1 cellular context compared by ENCODE assay signal in the genomic region with DNA sequence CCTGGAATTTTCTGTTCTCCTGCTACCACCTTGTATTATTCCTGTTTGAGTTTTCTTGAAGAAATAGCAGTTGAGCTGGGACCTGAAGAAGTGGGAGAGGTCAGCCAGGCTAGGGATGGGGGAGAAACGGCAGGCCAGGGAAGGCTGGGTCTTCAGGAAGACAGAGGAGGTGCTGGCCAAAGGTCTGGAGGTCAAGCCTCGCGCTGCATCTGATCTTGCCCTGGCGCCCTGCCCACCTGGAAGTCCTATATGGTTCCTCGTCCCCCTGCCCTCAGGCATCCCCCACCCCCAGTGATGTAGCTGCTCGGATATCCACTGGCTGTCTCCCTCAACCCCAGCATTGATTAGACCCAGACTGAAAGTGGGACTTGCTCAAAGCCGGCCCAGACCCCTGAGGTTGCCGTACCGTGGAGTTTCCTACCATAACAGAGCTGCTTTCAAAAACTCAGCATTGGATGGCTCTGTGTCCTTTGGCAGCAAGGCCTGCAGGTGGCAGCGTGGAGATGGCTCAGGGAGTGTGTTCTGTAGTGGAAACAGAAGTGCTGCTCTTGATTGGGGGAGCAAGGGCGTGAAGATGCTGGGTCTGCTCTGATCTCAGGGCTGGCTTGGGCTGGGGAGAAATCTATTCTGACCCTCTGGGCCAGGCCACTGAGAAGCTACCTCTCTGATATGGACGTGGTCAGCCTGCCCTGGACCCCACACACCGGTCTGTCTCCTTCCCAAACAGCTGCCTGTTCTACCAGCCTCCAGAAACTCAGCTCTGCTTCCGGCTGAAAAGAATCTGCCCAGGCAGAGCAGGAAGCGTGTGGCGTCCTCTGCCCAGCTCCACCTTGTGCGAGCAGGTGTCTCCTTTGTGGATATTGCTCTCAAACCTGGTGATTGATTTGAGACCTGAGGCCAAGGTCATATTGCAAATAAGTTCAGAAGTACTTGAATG.
TF ChIP-seq lines count a peak whose summit lies in the region.

No MANE protein-coding gene starts in this region.

TF ChIP-seq in HepG2, 621 proteins besides CTCF, POLR2A, EP300 and RAD21 (continued from another document):
- TF ChIP-seq ZNF574 (CRISPR knock-in tag; IDR thresholded peaks at IDR 0.05) (0 out of 2 replicates have a peak, but pooled peaks have one; percentile 21), ZKSCAN5 (CRISPR knock-in tag; IDR thresholded peaks at IDR 0.05) (no peak), SPEN (CRISPR knock-in tag; IDR thresholded peaks at IDR 0.05; ENCODE audit: low read depth) (no peak), TRIM24 (CRISPR knock-in tag; IDR thresholded peaks at IDR 0.05) (no peak), KLF11 (CRISPR knock-in tag; IDR thresholded peaks at IDR 0.05) (no peak), FOXA1 (IDR thresholded peaks at IDR 0.05) (no peak), FOXA1 (CRISPR knock-in tag; IDR thresholded peaks at IDR 0.05) (no peak), XRCC5 (optimal IDR thresholded peaks at IDR 0.05; ENCODE audit: low read length) (peak; percentile 80), SMARCE1 (IDR thresholded peaks at IDR 0.05; ENCODE audit: borderline replicate concordance) (no peak), ZNF660 (CRISPR knock-in tag; IDR thresholded peaks at IDR 0.05; ENCODE audit: borderline replicate concordance, low read depth) (no peak), THRA (CRISPR knock-in tag; IDR thresholded peaks at IDR 0.05; ENCODE audit: borderline replicate concordance) (no peak), SMC3 (IDR thresholded peaks at IDR 0.05; ENCODE audit: low read length) (peak; percentile 82), SMYD3 (CRISPR knock-in tag; IDR thresholded peaks at IDR 0.05) (no peak), ZNF83 (CRISPR knock-in tag; IDR thresholded peaks at IDR 0.05; ENCODE audit: borderline replicate concordance) (0 out of 2 replicates have a peak, but pooled peaks have one; percentile 55), JARID2 (CRISPR knock-in tag; IDR thresholded peaks at IDR 0.05; ENCODE audit: insufficient replicate concordance) (no peak), ZNF891 (CRISPR knock-in tag; IDR thresholded peaks at IDR 0.05) (peak; percentile 33; the same call in 1 of the 2 replicates), HNF4G (IDR thresholded peaks at IDR 0.05; ENCODE audit: borderline replicate concordance, low read depth, low read length) (no peak), HNF4G (CRISPR knock-in tag; IDR thresholded peaks at IDR 0.05; ENCODE audit: borderline replicate concordance, low read depth) (no peak), TCF7L2 (IDR thresholded peaks at IDR 0.05; ENCODE audit: low read depth, low read length) (no peak)
- TF ChIP-seq, protein P1, sequence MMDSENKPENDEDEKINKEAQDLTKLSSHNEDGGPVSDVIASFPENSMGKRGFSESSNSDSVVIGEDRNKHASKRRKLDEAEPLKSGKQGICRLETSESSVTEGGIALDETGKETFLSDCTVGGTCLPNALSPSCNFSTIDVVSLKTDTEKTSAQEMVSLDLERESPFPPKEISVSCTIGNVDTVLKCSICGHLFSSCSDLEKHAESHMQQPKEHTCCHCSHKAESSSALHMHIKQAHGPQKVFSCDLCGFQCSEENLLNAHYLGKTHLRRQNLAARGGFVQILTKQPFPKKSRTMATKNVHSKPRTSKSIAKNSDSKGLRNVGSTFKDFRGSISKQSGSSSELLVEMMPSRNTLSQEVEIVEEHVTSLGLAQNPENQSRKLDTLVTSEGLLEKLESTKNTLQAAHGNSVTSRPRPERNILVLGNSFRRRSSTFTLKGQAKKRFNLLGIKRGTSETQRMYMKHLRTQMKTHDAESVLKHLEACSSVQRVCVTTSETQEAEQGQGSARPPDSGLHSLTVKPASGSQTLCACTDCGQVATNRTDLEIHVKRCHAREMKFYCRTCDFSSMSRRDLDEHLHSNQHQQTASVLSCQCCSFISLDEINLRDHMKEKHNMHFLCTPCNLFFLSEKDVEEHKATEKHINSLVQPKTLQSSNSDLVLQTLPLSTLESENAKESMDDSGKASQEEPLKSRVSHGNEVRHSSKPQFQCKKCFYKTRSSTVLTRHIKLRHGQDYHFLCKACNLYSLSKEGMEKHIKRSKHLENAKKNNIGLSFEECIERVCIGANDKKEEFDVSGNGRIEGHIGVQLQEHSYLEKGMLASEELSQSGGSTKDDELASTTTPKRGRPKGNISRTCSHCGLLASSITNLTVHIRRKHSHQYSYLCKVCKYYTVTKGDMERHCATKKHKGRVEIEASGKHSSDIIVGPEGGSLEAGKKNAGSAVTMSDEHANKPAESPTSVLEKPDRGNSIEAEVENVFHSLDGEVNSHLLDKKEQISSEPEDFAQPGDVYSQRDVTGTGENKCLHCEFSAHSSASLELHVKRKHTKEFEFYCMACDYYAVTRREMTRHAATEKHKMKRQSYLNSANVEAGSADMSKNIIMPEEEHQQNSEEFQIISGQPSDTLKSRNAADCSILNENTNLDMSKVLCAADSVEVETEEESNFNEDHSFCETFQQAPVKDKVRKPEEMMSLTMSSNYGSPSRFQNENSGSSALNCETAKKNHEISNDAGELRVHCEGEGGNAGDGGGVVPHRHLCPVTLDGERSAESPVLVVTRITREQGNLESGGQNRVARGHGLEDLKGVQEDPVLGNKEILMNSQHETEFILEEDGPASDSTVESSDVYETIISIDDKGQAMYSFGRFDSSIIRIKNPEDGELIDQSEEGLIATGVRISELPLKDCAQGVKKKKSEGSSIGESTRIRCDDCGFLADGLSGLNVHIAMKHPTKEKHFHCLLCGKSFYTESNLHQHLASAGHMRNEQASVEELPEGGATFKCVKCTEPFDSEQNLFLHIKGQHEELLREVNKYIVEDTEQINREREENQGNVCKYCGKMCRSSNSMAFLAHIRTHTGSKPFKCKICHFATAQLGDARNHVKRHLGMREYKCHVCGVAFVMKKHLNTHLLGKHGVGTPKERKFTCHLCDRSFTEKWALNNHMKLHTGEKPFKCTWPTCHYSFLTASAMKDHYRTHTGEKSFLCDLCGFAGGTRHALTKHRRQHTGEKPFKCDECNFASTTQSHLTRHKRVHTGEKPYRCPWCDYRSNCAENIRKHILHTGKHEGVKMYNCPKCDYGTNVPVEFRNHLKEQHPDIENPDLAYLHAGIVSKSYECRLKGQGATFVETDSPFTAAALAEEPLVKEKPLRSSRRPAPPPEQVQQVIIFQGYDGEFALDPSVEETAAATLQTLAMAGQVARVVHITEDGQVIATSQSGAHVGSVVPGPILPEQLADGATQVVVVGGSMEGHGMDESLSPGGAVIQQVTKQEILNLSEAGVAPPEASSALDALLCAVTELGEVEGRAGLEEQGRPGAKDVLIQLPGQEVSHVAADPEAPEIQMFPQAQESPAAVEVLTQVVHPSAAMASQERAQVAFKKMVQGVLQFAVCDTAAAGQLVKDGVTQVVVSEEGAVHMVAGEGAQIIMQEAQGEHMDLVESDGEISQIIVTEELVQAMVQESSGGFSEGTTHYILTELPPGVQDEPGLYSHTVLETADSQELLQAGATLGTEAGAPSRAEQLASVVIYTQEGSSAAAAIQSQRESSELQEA (CRISPR knock-in tag; IDR thresholded peaks at IDR 0.05; ENCODE audit: not compliant biosample characterization) = peak; percentile 50
- TF ChIP-seq, protein P2, sequence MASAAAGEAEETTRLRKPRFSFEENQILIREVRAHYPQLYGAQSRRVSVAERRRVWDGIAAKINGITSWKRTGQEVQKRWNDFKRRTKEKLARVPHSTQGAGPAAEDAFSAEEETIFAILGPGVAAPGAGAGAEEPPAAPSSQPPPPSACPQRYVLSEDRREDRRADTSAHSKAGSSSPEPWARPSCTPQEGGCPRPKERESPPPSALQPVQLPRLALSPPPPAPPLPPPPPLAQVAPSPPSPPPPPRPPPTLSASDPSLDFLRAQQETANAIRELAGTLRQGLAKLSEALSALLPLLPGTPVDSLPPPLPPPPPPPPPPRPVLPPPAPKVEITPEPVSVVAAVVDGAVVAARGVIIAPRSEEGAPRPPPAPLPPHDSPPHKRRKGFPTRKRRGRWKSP (CRISPR knock-in tag; IDR thresholded peaks at IDR 0.05) = no peak
- TF ChIP-seq, protein P3, sequence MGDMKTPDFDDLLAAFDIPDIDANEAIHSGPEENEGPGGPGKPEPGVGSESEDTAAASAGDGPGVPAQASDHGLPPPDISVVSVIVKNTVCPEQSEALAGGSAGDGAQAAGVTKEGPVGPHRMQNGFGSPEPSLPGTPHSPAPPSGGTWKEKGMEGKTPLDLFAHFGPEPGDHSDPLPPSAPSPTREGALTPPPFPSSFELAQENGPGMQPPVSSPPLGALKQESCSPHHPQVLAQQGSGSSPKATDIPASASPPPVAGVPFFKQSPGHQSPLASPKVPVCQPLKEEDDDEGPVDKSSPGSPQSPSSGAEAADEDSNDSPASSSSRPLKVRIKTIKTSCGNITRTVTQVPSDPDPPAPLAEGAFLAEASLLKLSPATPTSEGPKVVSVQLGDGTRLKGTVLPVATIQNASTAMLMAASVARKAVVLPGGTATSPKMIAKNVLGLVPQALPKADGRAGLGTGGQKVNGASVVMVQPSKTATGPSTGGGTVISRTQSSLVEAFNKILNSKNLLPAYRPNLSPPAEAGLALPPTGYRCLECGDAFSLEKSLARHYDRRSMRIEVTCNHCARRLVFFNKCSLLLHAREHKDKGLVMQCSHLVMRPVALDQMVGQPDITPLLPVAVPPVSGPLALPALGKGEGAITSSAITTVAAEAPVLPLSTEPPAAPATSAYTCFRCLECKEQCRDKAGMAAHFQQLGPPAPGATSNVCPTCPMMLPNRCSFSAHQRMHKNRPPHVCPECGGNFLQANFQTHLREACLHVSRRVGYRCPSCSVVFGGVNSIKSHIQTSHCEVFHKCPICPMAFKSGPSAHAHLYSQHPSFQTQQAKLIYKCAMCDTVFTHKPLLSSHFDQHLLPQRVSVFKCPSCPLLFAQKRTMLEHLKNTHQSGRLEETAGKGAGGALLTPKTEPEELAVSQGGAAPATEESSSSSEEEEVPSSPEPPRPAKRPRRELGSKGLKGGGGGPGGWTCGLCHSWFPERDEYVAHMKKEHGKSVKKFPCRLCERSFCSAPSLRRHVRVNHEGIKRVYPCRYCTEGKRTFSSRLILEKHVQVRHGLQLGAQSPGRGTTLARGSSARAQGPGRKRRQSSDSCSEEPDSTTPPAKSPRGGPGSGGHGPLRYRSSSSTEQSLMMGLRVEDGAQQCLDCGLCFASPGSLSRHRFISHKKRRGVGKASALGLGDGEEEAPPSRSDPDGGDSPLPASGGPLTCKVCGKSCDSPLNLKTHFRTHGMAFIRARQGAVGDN (CRISPR knock-in tag; IDR thresholded peaks at IDR 0.05) = peak; percentile 37
TF ChIP-seq in HepG2: peak in this region for 12.
